Comparison of ENCODE assay signal across 12 cellular contexts in genomic region chr18:23317975-23318675, GRCh38.
DNase-seq lines count a peak whose midpoint lies in the region; ATAC-seq and TF ChIP-seq lines count a peak whose summit lies in the region.
"Had no signal": no experiment of that assay in that cellular context is flagged by ENCODE, and none has a peak within 500 bp of the region (broad histone marks: within the 10 kb centered on the region; RNA-seq: fewer than 3 reads in every experiment).

No MANE protein-coding gene starts in this region.

- H3K4me3 ChIP-seq in fibroblast of pulmonary artery (replicated peaks; ENCODE audit: low read depth, low read length), result no peak overlapping the region
- H3K4me3 ChIP-seq: upper lobe of left lung had no signal

- peak overlapping the region; percentile 76 for H3K27ac Mint-ChIP-seq in activated naive CD8-positive, alpha-beta T cell treated with anti-CD3 and anti-CD28 coated beads, Interleukin-2, amount 50 U/mL, for 24 hours
- no peak overlapping the region for H3K27ac Mint-ChIP-seq in activated naive CD8-positive, alpha-beta T cell treated with anti-CD3 and anti-CD28 coated beads for 36 hours
- H3K27ac Mint-ChIP-seq in activated CD8-positive, alpha-beta T cell treated with anti-CD3 and anti-CD28 coated beads for 36 hours, result no peak overlapping the region
- H3K27ac Mint-ChIP-seq in stimulated activated naive CD8-positive, alpha-beta T cell treated with anti-CD3 and anti-CD28 coated beads, Interleukin-15, amount 100 ng/mL, for 72 hours, result peak overlapping the region in 1 of 2 donors; percentile 34
- H3K27ac Mint-ChIP-seq: activated CD4-positive, alpha-beta T cell treated with anti-CD3 and anti-CD28 coated beads for 36 hours; activated T-helper 1 cell treated with anti-CD3 and anti-CD28 coated beads, Interleukin-12 subunit alpha, Interleukin-12 subunit beta, Interleukin-2, Interleukin-4 antibody, amounts not matched to agents 30 ng/mL and 10 ng/mL and 1 ng/mL, durations not matched to agents 14 hours and 24 hours and 36 hours; T-cell had no signal

- DNase-seq in activated naive CD8-positive, alpha-beta T cell treated with anti-CD3 and anti-CD28 coated beads, Interleukin-2, amount 50 U/mL, for 24 hours, result no peak
- DNase-seq in activated naive CD8-positive, alpha-beta T cell treated with anti-CD3 and anti-CD28 coated beads for 36 hours, result no peak
- DNase-seq in activated CD8-positive, alpha-beta T cell treated with anti-CD3 and anti-CD28 coated beads for 36 hours, result peak; percentile 36
- DNase-seq in fibroblast of pulmonary artery (ENCODE audit: low read depth), result peak; percentile 31
- peak in 1 of 2 donors; percentile 13 for DNase-seq in stimulated activated naive CD8-positive, alpha-beta T cell treated with anti-CD3 and anti-CD28 coated beads, Interleukin-15, amount 100 ng/mL, for 72 hours
- DNase-seq in activated gamma-delta T cell treated with Interleukin-2 at 50 U/mL for 16 hours, result no peak
- DNase-seq in NCI-H82 treated with DMSO at 0.1 percent for 48 hours (lab: John Stamatoyannopoulos, UW; ENCODE audit: unreplicated experiment), result no peak
- DNase-seq: activated CD4-positive, alpha-beta T cell treated with anti-CD3 and anti-CD28 coated beads for 36 hours; T-cell; upper lobe of left lung had no signal

- POLR2A ChIA-PET in activated CD8-positive, alpha-beta T cell treated with anti-CD3 and anti-CD28 coated beads for 36 hours (lab: Charles Lee), result no interaction called here

- peak overlapping the region; percentile 25 for H3K4me3 Mint-ChIP-seq in activated naive CD8-positive, alpha-beta T cell treated with anti-CD3 and anti-CD28 coated beads, Interleukin-2, amount 50 U/mL, for 24 hours
- H3K4me3 Mint-ChIP-seq in activated naive CD8-positive, alpha-beta T cell treated with anti-CD3 and anti-CD28 coated beads for 36 hours, result no peak overlapping the region
- H3K4me3 Mint-ChIP-seq in activated CD8-positive, alpha-beta T cell treated with anti-CD3 and anti-CD28 coated beads for 36 hours, result no peak overlapping the region
- no peak overlapping the region for H3K4me3 Mint-ChIP-seq in stimulated activated naive CD8-positive, alpha-beta T cell treated with anti-CD3 and anti-CD28 coated beads, Interleukin-15, amount 100 ng/mL, for 72 hours
- H3K4me3 Mint-ChIP-seq: activated CD4-positive, alpha-beta T cell treated with anti-CD3 and anti-CD28 coated beads for 36 hours; activated T-helper 1 cell treated with anti-CD3 and anti-CD28 coated beads, Interleukin-12 subunit alpha, Interleukin-12 subunit beta, Interleukin-2, Interleukin-4 antibody, amounts not matched to agents 30 ng/mL and 10 ng/mL and 1 ng/mL, durations not matched to agents 14 hours and 24 hours and 36 hours; T-cell had no signal

- H3K27me3 Mint-ChIP-seq in activated naive CD8-positive, alpha-beta T cell treated with anti-CD3 and anti-CD28 coated beads, Interleukin-2, amount 50 U/mL, for 24 hours, result no peaks in the 10 kb centered on the region
- no peaks in the 10 kb centered on the region for H3K27me3 Mint-ChIP-seq in activated naive CD8-positive, alpha-beta T cell treated with anti-CD3 and anti-CD28 coated beads for 36 hours
- H3K27me3 Mint-ChIP-seq in activated CD8-positive, alpha-beta T cell treated with anti-CD3 and anti-CD28 coated beads for 36 hours, result no peaks in the 10 kb centered on the region
- no peaks in the 10 kb centered on the region for H3K27me3 Mint-ChIP-seq in stimulated activated naive CD8-positive, alpha-beta T cell treated with anti-CD3 and anti-CD28 coated beads, Interleukin-15, amount 100 ng/mL, for 72 hours
- H3K27me3 Mint-ChIP-seq: activated CD4-positive, alpha-beta T cell treated with anti-CD3 and anti-CD28 coated beads for 36 hours; T-cell had no signal

- no peaks in the 10 kb centered on the region for H3K9me3 Mint-ChIP-seq in activated naive CD8-positive, alpha-beta T cell treated with anti-CD3 and anti-CD28 coated beads, Interleukin-2, amount 50 U/mL, for 24 hours
- H3K9me3 Mint-ChIP-seq in activated naive CD8-positive, alpha-beta T cell treated with anti-CD3 and anti-CD28 coated beads for 36 hours, result no peaks in the 10 kb centered on the region
- H3K9me3 Mint-ChIP-seq in activated CD8-positive, alpha-beta T cell treated with anti-CD3 and anti-CD28 coated beads for 36 hours, result no peaks in the 10 kb centered on the region
- peaks cover 5 to 7% of the 10 kb centered on the region in 2 donors for H3K9me3 Mint-ChIP-seq in stimulated activated naive CD8-positive, alpha-beta T cell treated with anti-CD3 and anti-CD28 coated beads, Interleukin-15, amount 100 ng/mL, for 72 hours
- H3K9me3 Mint-ChIP-seq: activated T-helper 1 cell treated with anti-CD3 and anti-CD28 coated beads, Interleukin-12 subunit alpha, Interleukin-12 subunit beta, Interleukin-2, Interleukin-4 antibody, amounts not matched to agents 30 ng/mL and 10 ng/mL and 1 ng/mL, durations not matched to agents 14 hours and 24 hours and 36 hours; T-cell had no signal

- TF ChIP-seq CTCF in activated CD8-positive, alpha-beta T cell treated with anti-CD3 and anti-CD28 coated beads for 36 hours (IDR thresholded peaks at IDR 0.05), result no peak
- TF ChIP-seq CTCF in fibroblast of pulmonary artery (IDR thresholded peaks at IDR 0.05; ENCODE audit: low read length, missing control alignments), result no peak

- peaks cover 38% of the 10 kb centered on the region for H3K4me1 Mint-ChIP-seq in activated naive CD8-positive, alpha-beta T cell treated with anti-CD3 and anti-CD28 coated beads, Interleukin-2, amount 50 U/mL, for 24 hours
- H3K4me1 Mint-ChIP-seq in activated naive CD8-positive, alpha-beta T cell treated with anti-CD3 and anti-CD28 coated beads for 36 hours, result peaks cover 12% of the 10 kb centered on the region
- peaks cover 26% of the 10 kb centered on the region for H3K4me1 Mint-ChIP-seq in activated CD8-positive, alpha-beta T cell treated with anti-CD3 and anti-CD28 coated beads for 36 hours (ENCODE audit: low read depth)
- peaks cover 34% of the 10 kb centered on the region for H3K4me1 Mint-ChIP-seq in stimulated activated naive CD8-positive, alpha-beta T cell treated with anti-CD3 and anti-CD28 coated beads, Interleukin-15, amount 100 ng/mL, for 72 hours

- CTCF ChIA-PET in activated CD8-positive, alpha-beta T cell treated with anti-CD3 and anti-CD28 coated beads for 36 hours (lab: Charles Lee), result no interaction called here

- intact Hi-C loops in activated CD8-positive, alpha-beta T cell treated with anti-CD3 and anti-CD28 coated beads for 36 hours (cut with micrococcal nuclease), result no loop called here

- ATAC-seq in activated naive CD8-positive, alpha-beta T cell treated with anti-CD3 and anti-CD28 coated beads, Interleukin-2, amount 50 U/mL, for 24 hours, result peak; percentile 71
- ATAC-seq in activated CD8-positive, alpha-beta T cell treated with anti-CD3 and anti-CD28 coated beads for 36 hours, result peak; percentile 53
- peak; percentile 76 for ATAC-seq in stimulated activated naive CD8-positive, alpha-beta T cell treated with anti-CD3 and anti-CD28 coated beads, Interleukin-15, amount 100 ng/mL, for 72 hours
- ATAC-seq in HG02885 (IDR thresholded peaks at IDR 0.05; ENCODE audit: poor library complexity, unreplicated experiment), result no peak
- ATAC-seq: activated CD4-positive, alpha-beta T cell treated with anti-CD3 and anti-CD28 coated beads for 36 hours; T-cell had no signal

- H3K36me3 Mint-ChIP-seq in activated naive CD8-positive, alpha-beta T cell treated with anti-CD3 and anti-CD28 coated beads, Interleukin-2, amount 50 U/mL, for 24 hours (ENCODE audit: low read depth), result peaks cover 7% of the 10 kb centered on the region
- H3K36me3 Mint-ChIP-seq in activated naive CD8-positive, alpha-beta T cell treated with anti-CD3 and anti-CD28 coated beads for 36 hours, result peaks cover 2% of the 10 kb centered on the region
- H3K36me3 Mint-ChIP-seq in activated CD8-positive, alpha-beta T cell treated with anti-CD3 and anti-CD28 coated beads for 36 hours (ENCODE audit: low read depth), result no peaks in the 10 kb centered on the region

Comparison
In these comparisons a context has a peak if more than half of its experiments do, and no peak if none do; other contexts are left out.
1. DNase-seq: peak in activated CD8-positive, alpha-beta T cell treated with anti-CD3 and anti-CD28 coated beads for 36 hours (single experiment) and fibroblast of pulmonary artery (single experiment); none in activated naive CD8-positive, alpha-beta T cell treated with anti-CD3 and anti-CD28 coated beads, Interleukin-2, amount 50 U/mL, for 24 hours (single experiment), activated naive CD8-positive, alpha-beta T cell treated with anti-CD3 and anti-CD28 coated beads for 36 hours (single experiment), activated gamma-delta T cell treated with Interleukin-2 at 50 U/mL for 16 hours (single experiment) and NCI-H82 treated with DMSO at 0.1 percent for 48 hours (single experiment).